In the genomic region with DNA sequence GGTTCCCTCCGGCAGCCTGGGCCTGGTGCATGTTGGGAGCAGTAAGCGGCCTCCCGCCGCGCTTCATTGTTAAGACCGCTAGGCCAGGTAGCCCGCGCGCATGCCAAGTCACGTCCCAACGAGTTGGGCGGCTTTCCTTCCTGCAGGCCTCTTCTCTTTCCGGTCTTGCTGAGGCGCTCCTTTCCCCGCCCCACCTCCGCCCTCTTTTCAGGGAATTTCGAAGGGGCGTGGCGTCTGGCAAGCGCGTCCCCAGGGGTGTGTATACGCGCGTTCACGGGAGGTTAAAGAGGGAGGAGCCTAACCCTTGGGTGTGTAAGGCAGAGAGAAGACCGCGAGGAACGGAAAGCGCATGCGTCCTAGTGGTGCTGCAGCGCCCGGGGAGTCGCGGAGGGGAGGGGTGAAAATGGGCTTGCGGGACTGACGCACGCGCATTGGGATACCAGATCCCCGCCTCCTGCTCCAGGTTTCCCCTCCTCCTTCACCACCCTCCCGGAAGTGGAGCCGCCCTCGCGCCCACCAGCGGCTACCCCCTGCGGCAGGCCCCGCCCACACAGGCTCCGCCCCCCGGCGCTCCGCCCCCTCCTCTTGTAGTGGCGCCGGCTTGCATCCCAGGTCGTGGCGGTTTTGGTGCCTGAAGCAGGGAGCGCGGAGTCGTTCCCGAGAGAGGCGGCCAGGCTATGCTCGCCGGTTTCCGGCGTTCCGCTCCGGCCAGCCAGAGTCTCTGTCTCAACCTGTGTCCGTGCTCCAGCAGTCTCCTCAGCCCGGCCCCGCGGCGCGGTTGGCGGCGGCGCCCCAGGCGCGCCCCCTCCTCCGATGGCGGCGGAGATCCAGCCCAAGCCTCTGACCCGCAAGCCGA, we compare ENCODE assay signal across 8 cellular contexts. TPM values are rescaled to one million over a fixed set of nuclear protein-coding genes. Genes with fewer than 3 reads are reported as not detected.
DNase-seq lines count a peak whose midpoint lies in the region; ATAC-seq and TF ChIP-seq lines count a peak whose summit lies in the region.

A gene with protein sequence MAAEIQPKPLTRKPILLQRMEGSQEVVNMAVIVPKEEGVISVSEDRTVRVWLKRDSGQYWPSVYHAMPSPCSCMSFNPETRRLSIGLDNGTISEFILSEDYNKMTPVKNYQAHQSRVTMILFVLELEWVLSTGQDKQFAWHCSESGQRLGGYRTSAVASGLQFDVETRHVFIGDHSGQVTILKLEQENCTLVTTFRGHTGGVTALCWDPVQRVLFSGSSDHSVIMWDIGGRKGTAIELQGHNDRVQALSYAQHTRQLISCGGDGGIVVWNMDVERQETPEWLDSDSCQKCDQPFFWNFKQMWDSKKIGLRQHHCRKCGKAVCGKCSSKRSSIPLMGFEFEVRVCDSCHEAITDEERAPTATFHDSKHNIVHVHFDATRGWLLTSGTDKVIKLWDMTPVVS (plus strand): TSS at position 588 of the 856 bp plus-strand sequence. CDS start 226 bp downstream, at position 814.

- peaks cover 4% of the 10 kb centered on the region for H3K36me3 Mint-ChIP-seq in activated CD4-positive, alpha-beta T cell treated with anti-CD3 and anti-CD28 coated beads, Interleukin-2, amount 10 ng/mL, durations not matched to agents 24 days and 14 days (ENCODE audit: low read depth)

- peaks cover 1% of the 10 kb centered on the region for H3K9me3 Mint-ChIP-seq in activated CD4-positive, alpha-beta T cell treated with anti-CD3 and anti-CD28 coated beads, Interleukin-2, amount 10 ng/mL, durations not matched to agents 24 days and 14 days

- H3K36me3 ChIP-seq in BLaER1: no peaks in the 10 kb centered on the region

- intact Hi-C loops in activated CD4-positive, alpha-beta T cell treated with anti-CD3 and anti-CD28 coated beads, Interleukin-2, amount 10 ng/mL, durations not matched to agents 24 days and 14 days (cut with micrococcal nuclease): loop anchor here (1.0 to 10.0 kb wide), 11 partner anchors 35 to 2002 kb away; a partner anchor contains a TSS
- intact Hi-C loops in left colon (cut with DNase I, micrococcal nuclease): loop anchor here in 1 of 2 donors (10.0 kb wide), 1 partner anchor 221 kb away; a partner anchor contains a TSS

- peak within 1 kb of the TSS; percentile 90 for H3K4me3 Mint-ChIP-seq in activated CD4-positive, alpha-beta T cell treated with anti-CD3 and anti-CD28 coated beads, Interleukin-2, amount 10 ng/mL, durations not matched to agents 24 days and 14 days

- peak within 1 kb of the TSS; percentile 83 for H3K9ac ChIP-seq in BLaER1

- H3K4me1 ChIP-seq in BLaER1: peaks cover 17% of the 10 kb centered on the region

- no peak for TF ChIP-seq CTCF in coronary artery (IDR thresholded peaks at IDR 0.05)

- H4K20me1 ChIP-seq in BLaER1: peaks cover 11% of the 10 kb centered on the region; the same call in 1 of the 2 replicates

- H3K9me3 ChIP-seq in BLaER1: no peaks in the 10 kb centered on the region

- H3K4me3 ChIP-seq in BLaER1: peak within 1 kb of the TSS; percentile 95
- peak within 1 kb of the TSS; percentile 97 for H3K4me3 ChIP-seq in coronary artery

- H3K27ac Mint-ChIP-seq in activated CD4-positive, alpha-beta T cell treated with anti-CD3 and anti-CD28 coated beads, Interleukin-2, amount 10 ng/mL, durations not matched to agents 24 days and 14 days: peak within 1 kb of the TSS; percentile 97

- DNase-seq in NCI-H526 treated with DMSO at 0.1 percent for 48 hours (lab: John Stamatoyannopoulos, UW): peak; percentile 100
- DNase-seq in activated CD4-positive, alpha-beta T cell treated with anti-CD3 and anti-CD28 coated beads, Interleukin-2, amount 10 ng/mL, durations not matched to agents 24 days and 14 days: peak; percentile 100
- DNase-seq in coronary artery (ENCODE audit: low spot score): peak; percentile 100
- DNase-seq in left colon: peak; percentile 100
- DNase-seq in stimulated activated CD4-positive, alpha-beta T cell treated with anti-CD3 and anti-CD28 coated beads, Interleukin-1b, Interleukin-23, amount 100 ng/mL, for 48 hours: peak; percentile 99

- ATAC-seq in GM19324 (IDR thresholded peaks at IDR 0.05; ENCODE audit: low FRiP score, unreplicated experiment) (peak; percentile 91), HG03469 (IDR thresholded peaks at IDR 0.05; ENCODE audit: unreplicated experiment) (peak; percentile 66), left colon (peak; percentile 89)

- H3K27me3 ChIP-seq in BLaER1: no peaks in the 10 kb centered on the region

- H3K27me3 Mint-ChIP-seq in activated CD4-positive, alpha-beta T cell treated with anti-CD3 and anti-CD28 coated beads, Interleukin-2, amount 10 ng/mL, durations not matched to agents 24 days and 14 days: peaks cover 6% of the 10 kb centered on the region

- H3K4me2 ChIP-seq in BLaER1: peak within 1 kb of the TSS; percentile 90

- H3K4me1 Mint-ChIP-seq in activated CD4-positive, alpha-beta T cell treated with anti-CD3 and anti-CD28 coated beads, Interleukin-2, amount 10 ng/mL, durations not matched to agents 24 days and 14 days: peaks cover 37% of the 10 kb centered on the region

- peak within 1 kb of the TSS; percentile 91 for H3K27ac ChIP-seq in BLaER1
- peak within 1 kb of the TSS; percentile 79 to 98 for H3K27ac ChIP-seq in coronary artery

RNA-seq across cellular contexts. Expression of the gene that starts here (rescaled TPM):
- total RNA-seq in activated CD4-positive, alpha-beta T cell treated with anti-CD3 and anti-CD28 coated beads, Interleukin-2, amount 10 ng/mL, durations not matched to agents 24 days and 14 days: 9.1 and 11.1 TPM in 2 replicates
- 1 to 10 TPM; 4.2 to 4.7 TPM for total RNA-seq in left colon

Comparison
In these comparisons a context has a peak if more than half of its experiments do, and no peak if none do; other contexts are left out.
1. Peak in every context shown above with its lines: DNase-seq, ATAC-seq, H3K4me3 ChIP-seq and H3K27ac ChIP-seq.